Comparison of ENCODE assay signal across 21 cellular contexts in the genomic region with DNA sequence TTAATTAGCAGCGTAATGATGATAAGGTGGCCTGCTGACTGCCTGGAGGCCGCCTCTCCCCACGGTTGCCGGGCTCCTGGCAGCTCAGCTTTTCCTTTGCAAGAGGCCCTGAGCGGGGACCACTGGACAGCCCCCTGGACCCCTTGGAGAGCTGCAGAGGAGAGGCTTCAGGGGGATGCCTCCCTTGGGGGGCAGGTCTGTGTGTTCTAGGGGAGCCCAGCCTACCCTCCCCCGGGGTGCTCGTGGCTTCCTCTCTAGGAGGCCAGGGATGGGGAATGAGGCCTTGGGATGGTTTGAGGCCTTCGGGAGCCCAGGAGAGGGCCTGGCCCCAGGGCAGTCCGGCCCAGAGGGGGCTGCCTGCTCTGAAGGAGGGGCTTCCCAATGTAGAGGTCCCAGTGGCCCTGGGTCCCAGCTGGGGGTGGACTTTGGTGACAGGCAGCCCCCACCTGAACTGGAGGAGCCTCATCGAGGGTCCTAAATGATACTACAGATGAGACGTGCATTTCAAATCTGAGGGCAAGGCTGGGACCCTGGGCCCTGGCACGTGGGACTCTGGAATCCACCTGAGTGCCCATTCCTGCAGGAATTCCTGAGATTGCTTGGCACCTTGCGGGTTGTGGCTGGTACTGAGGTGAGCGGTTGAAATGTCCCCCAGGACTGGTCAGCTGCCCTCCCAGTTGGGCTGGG.
DNase-seq lines count a peak whose midpoint lies in the region; ATAC-seq and TF ChIP-seq lines count a peak whose summit lies in the region.
"Had no signal": no experiment of that assay in that cellular context is flagged by ENCODE, and none has a peak within 500 bp of the region (broad histone marks: within the 10 kb centered on the region; RNA-seq: fewer than 3 reads in every experiment).

No MANE protein-coding gene starts in this region.

- H3K36me3 ChIP-seq in right lobe of liver: no peaks in the 10 kb centered on the region
- H3K36me3 ChIP-seq: upper lobe of left lung had no signal

- peaks cover 24% of the 10 kb centered on the region for H3K27me3 Mint-ChIP-seq in activated naive CD8-positive, alpha-beta T cell
- H3K27me3 Mint-ChIP-seq in activated naive CD8-positive, alpha-beta T cell treated with anti-CD3 and anti-CD28 coated beads, Interleukin-2, amount 50 U/mL, for 24 hours: peaks cover 40% of the 10 kb centered on the region
- H3K27me3 Mint-ChIP-seq in IgD-negative memory B cell: peaks cover 44% of the 10 kb centered on the region
- peaks cover 76% of the 10 kb centered on the region for H3K27me3 Mint-ChIP-seq in type B pancreatic cell

- H3K4me3 ChIP-seq in right lobe of liver: no peak overlapping the region
- H3K4me3 ChIP-seq: hepatocyte, upper lobe of left lung had no signal

- no peaks in the 10 kb centered on the region for H3K4me1 ChIP-seq in right lobe of liver
- H3K4me1 ChIP-seq: foreskin keratinocyte had no signal

- no peak for DNase-seq in activated naive CD8-positive, alpha-beta T cell treated with anti-CD3 and anti-CD28 coated beads, Interleukin-2, amount 50 U/mL, for 24 hours
- peak; percentile 11 to 35 (median 29) for DNase-seq in right lobe of liver
- DNase-seq in type B pancreatic cell (ENCODE audit: extremely low spot score, unreplicated experiment): no peak
- no peak for DNase-seq in activated CD4-positive, alpha-beta T cell treated with anti-CD3 and anti-CD28 coated beads for 4 hours
- no peak for DNase-seq in EL
- no peak for DNase-seq in COLO668 (lab: John Stamatoyannopoulos, UW; ENCODE audit: unreplicated experiment)
- DNase-seq: effector CD4-positive, alpha-beta T cell; foreskin keratinocyte; Kasumi-1; NCI-H1694; NCI-H2171; NCI-H524 treated with DMSO at 0.1 percent for 48 hours; nephron progenitor cell; T-helper 1 cell had no signal

- no peak overlapping the region for H3K27ac ChIP-seq in right lobe of liver
- H3K27ac ChIP-seq: foreskin keratinocyte, hepatocyte, upper lobe of left lung had no signal

- no peak for TF ChIP-seq POLR2A in right lobe of liver (IDR thresholded peaks at IDR 0.05)

- peak overlapping the region; percentile 56 for H3K4me3 Mint-ChIP-seq in activated naive CD8-positive, alpha-beta T cell
- no peak overlapping the region for H3K4me3 Mint-ChIP-seq in activated naive CD8-positive, alpha-beta T cell treated with anti-CD3 and anti-CD28 coated beads, Interleukin-2, amount 50 U/mL, for 24 hours
- H3K4me3 Mint-ChIP-seq in IgD-negative memory B cell (peak overlapping the region in 3 of 4 donors; percentile 21 to 52 (median 44)), type B pancreatic cell (peak overlapping the region; percentile 49)
- H3K4me3 Mint-ChIP-seq: mesothelial cell of epicardium, nephron progenitor cell had no signal

- TF ChIP-seq CTCF in right lobe of liver (IDR thresholded peaks at IDR 0.05) (no peak), type B pancreatic cell (conservative IDR thresholded peaks at IDR 0.05) (no peak)

- WGBS in right lobe of liver (ENCODE audit: insufficient coverage, low coverage, low lambda C conversion rate, missing lambda C conversion rate): 20% methylated on average over 4 of the region's 14 CpGs

- intact Hi-C loops in right lobe of liver (cut with DNase I): no loop called here

- H3K4me1 Mint-ChIP-seq in activated naive CD8-positive, alpha-beta T cell (ENCODE audit: low read depth): peaks cover 8% of the 10 kb centered on the region
- peaks cover 4% of the 10 kb centered on the region for H3K4me1 Mint-ChIP-seq in activated naive CD8-positive, alpha-beta T cell treated with anti-CD3 and anti-CD28 coated beads, Interleukin-2, amount 50 U/mL, for 24 hours
- H3K4me1 Mint-ChIP-seq in IgD-negative memory B cell: peaks cover 0 to 2% (median 0%) of the 10 kb centered on the region in 3 donors
- no peaks in the 10 kb centered on the region for H3K4me1 Mint-ChIP-seq in type B pancreatic cell (ENCODE audit: unreplicated experiment)
- H3K4me1 Mint-ChIP-seq: mesothelial cell of epicardium, nephron progenitor cell had no signal

- peaks cover 4% of the 10 kb centered on the region for H3K36me3 Mint-ChIP-seq in activated naive CD8-positive, alpha-beta T cell
- peaks cover under 1% of the 10 kb centered on the region for H3K36me3 Mint-ChIP-seq in activated naive CD8-positive, alpha-beta T cell treated with anti-CD3 and anti-CD28 coated beads, Interleukin-2, amount 50 U/mL, for 24 hours (ENCODE audit: low read depth)
- H3K36me3 Mint-ChIP-seq in IgD-negative memory B cell (no peaks in the 10 kb centered on the region), type B pancreatic cell (no peaks in the 10 kb centered on the region)
- H3K36me3 Mint-ChIP-seq: mesothelial cell of epicardium had no signal

- peaks cover 17% of the 10 kb centered on the region for H3K9me3 Mint-ChIP-seq in activated naive CD8-positive, alpha-beta T cell (ENCODE audit: low read depth)
- H3K9me3 Mint-ChIP-seq in activated naive CD8-positive, alpha-beta T cell treated with anti-CD3 and anti-CD28 coated beads, Interleukin-2, amount 50 U/mL, for 24 hours: peaks cover 22% of the 10 kb centered on the region
- H3K9me3 Mint-ChIP-seq in IgD-negative memory B cell (peaks cover 4 to 22% (median 19%) of the 10 kb centered on the region in 3 donors), type B pancreatic cell (no peaks in the 10 kb centered on the region)

- no peak for ATAC-seq in activated naive CD8-positive, alpha-beta T cell treated with anti-CD3 and anti-CD28 coated beads, Interleukin-2, amount 50 U/mL, for 24 hours
- peak in 1 of 4 donors; percentile 7 for ATAC-seq in right lobe of liver
- ATAC-seq: foreskin keratinocyte, left lobe of liver, sciatic nerve had no signal

- peaks cover 0 to 18% of the 10 kb centered on the region in 2 donors for H3K27me3 ChIP-seq in right lobe of liver

- H3K9me3 ChIP-seq in right lobe of liver: peaks cover 0 to 6% (median 0%) of the 10 kb centered on the region in 4 donors

- no peak overlapping the region for H3K27ac Mint-ChIP-seq in activated naive CD8-positive, alpha-beta T cell
- H3K27ac Mint-ChIP-seq in activated naive CD8-positive, alpha-beta T cell treated with anti-CD3 and anti-CD28 coated beads, Interleukin-2, amount 50 U/mL, for 24 hours: no peak overlapping the region
- H3K27ac Mint-ChIP-seq in IgD-negative memory B cell (no peak overlapping the region), type B pancreatic cell (no peak overlapping the region)
- H3K27ac Mint-ChIP-seq: mesothelial cell of epicardium, nephron progenitor cell had no signal

Comparison
In these comparisons a context has a peak if more than half of its experiments do, and no peak if none do; other contexts are left out.
1. DNase-seq: peak in right lobe of liver (3 of 3); none in activated naive CD8-positive, alpha-beta T cell treated with anti-CD3 and anti-CD28 coated beads, Interleukin-2, amount 50 U/mL, for 24 hours (single experiment), type B pancreatic cell (single experiment), activated CD4-positive, alpha-beta T cell treated with anti-CD3 and anti-CD28 coated beads for 4 hours (0 of 2), EL (single experiment) and COLO668 (single experiment).